ENCODE assay signal across 9 cellular contexts in genomic region chr11:120432056-120433018, GRCh38.
DNase-seq lines count a peak whose midpoint lies in the region; ATAC-seq, FAIRE-seq and TF ChIP-seq lines count a peak whose summit lies in the region.
"Had no signal": no experiment of that assay in that cellular context is flagged by ENCODE, and none has a peak within 500 bp of the region (broad histone marks: within the 10 kb centered on the region; RNA-seq: fewer than 3 reads in every experiment).

No MANE protein-coding gene starts in this region.

- peak; percentile 91 for FAIRE-seq in GM12891 (lab: Jason Lieb, UNC)

- peak overlapping the region; percentile 54 for H3K4me2 ChIP-seq in Loucy (ENCODE audit: low read depth, low read length, poor library complexity, severe bottlenecking)
- H3K4me2 ChIP-seq in neuronal stem cell (ENCODE audit: insufficient read depth, low read length, poor library complexity, severe bottlenecking), result no peak overlapping the region

- intact Hi-C loops in ascending aorta (cut with DNase I), result loop anchor here (2.0 to 5.0 kb wide), 2 partner anchors 96 to 1995 kb away; partner anchors contain the start of genes ARHGEF12 and KMT2A
- intact Hi-C loops in upper lobe of right lung (cut with DNase I), result no loop called here

- no peak overlapping the region for H2BK120ac ChIP-seq in neuronal stem cell (ENCODE audit: low read depth, low read length)

- H3K27ac ChIP-seq in ascending aorta (peak overlapping the region; percentile 78 to 89), upper lobe of right lung (peak overlapping the region; percentile 14), neuronal stem cell (replicated peaks; ENCODE audit: low read length) (no peak overlapping the region)

- no peak overlapping the region for H2BK12ac ChIP-seq in neuronal stem cell (ENCODE audit: low read length)

- no peak overlapping the region for H2BK5ac ChIP-seq in neuronal stem cell (ENCODE audit: low read length)

- WGBS in neuronal stem cell (ENCODE audit: extremely low coverage in 2 of 2, insufficient read length in 2 of 2, insufficient replicate concordance in 1 of 2), 2 donors, result no CpG with 5 or more reads among the region's 4 CpGs

- H3K23ac ChIP-seq in neuronal stem cell (ENCODE audit: low read depth, low read length, poor library complexity), result no peak overlapping the region

- no peaks in the 10 kb centered on the region for H4K20me1 ChIP-seq in Loucy (ENCODE audit: insufficient read depth, low read length, poor library complexity, severe bottlenecking)

- TF ChIP-seq CTCF in Loucy (conservative IDR thresholded peaks at IDR 0.05; ENCODE audit: low read length) (no peak), ascending aorta (IDR thresholded peaks at IDR 0.05) (no peak), upper lobe of right lung (IDR thresholded peaks at IDR 0.05) (no peak)

- H3K9me3 ChIP-seq in Loucy (ENCODE audit: insufficient read depth, low read depth, low read length), result no peaks in the 10 kb centered on the region
- H3K9me3 ChIP-seq in ascending aorta, result no peaks in the 10 kb centered on the region
- no peaks in the 10 kb centered on the region for H3K9me3 ChIP-seq in upper lobe of right lung
- H3K9me3 ChIP-seq in neuronal stem cell (replicated peaks in 1 of 2; ENCODE audit: control insufficient read depth in 2 of 2, insufficient read depth in 1 of 2, low read depth in 1 of 2, low read length in 2 of 2), result no peaks in the 10 kb centered on the region
- H3K9me3 ChIP-seq: right lobe of liver had no signal

- H3K4me3 ChIP-seq in Loucy (ENCODE audit: low read length, poor library complexity, severe bottlenecking) (peak overlapping the region; percentile 45), ascending aorta (peak overlapping the region in 1 of 2 donors; percentile 2), upper lobe of right lung (no peak overlapping the region), neuronal stem cell (ENCODE audit: low read length in 2 of 2) (no peak overlapping the region)
- H3K4me3 ChIP-seq: right lobe of liver had no signal

- H3K9me2 ChIP-seq in Loucy (replicated peaks; ENCODE audit: low read depth, low read length), result no peaks in the 10 kb centered on the region

- H3K9ac ChIP-seq in Loucy (ENCODE audit: low read depth, low read length, poor library complexity, severe bottlenecking) (no peak overlapping the region), neuronal stem cell (ENCODE audit: low read depth, low read length, poor library complexity) (no peak overlapping the region)

- H3K79me2 ChIP-seq in Loucy (ENCODE audit: insufficient read depth, low read length), result no peaks in the 10 kb centered on the region

- no peak overlapping the region for H3K4ac ChIP-seq in neuronal stem cell (ENCODE audit: low read length)

- no peak overlapping the region for H3K18ac ChIP-seq in neuronal stem cell (ENCODE audit: low read length)

- H2AFZ ChIP-seq in Loucy (ENCODE audit: low read length) (peak overlapping the region; percentile 13; the same call in 1 of the 2 replicates), neuronal stem cell (ENCODE audit: low read length) (no peak overlapping the region)

- H2BK15ac ChIP-seq in neuronal stem cell (ENCODE audit: low read length), result no peak overlapping the region

- no peak overlapping the region for H4K91ac ChIP-seq in neuronal stem cell (ENCODE audit: low read depth, low read length, poor library complexity)

- no peak overlapping the region for H2AK5ac ChIP-seq in neuronal stem cell (ENCODE audit: low read depth, low read length)

- H3F3A ChIP-seq in Loucy (ENCODE audit: low read depth), result no peaks in the 10 kb centered on the region

- no peaks in the 10 kb centered on the region for H3K79me1 ChIP-seq in neuronal stem cell (ENCODE audit: low read depth, low read length)

- H3K4me1 ChIP-seq in Loucy (ENCODE audit: insufficient read depth, low read length, poor library complexity, severe bottlenecking) (peaks cover 8% of the 10 kb centered on the region), ascending aorta (peaks cover 0 to 9% of the 10 kb centered on the region in 2 donors), upper lobe of right lung (peaks cover 11% of the 10 kb centered on the region), neuronal stem cell (ENCODE audit: control insufficient read depth in 2 of 2, insufficient read depth in 1 of 2, low read depth in 1 of 2, low read length in 2 of 2) (no peaks in the 10 kb centered on the region)
- H3K4me1 ChIP-seq: right lobe of liver had no signal

- no peak for TF ChIP-seq POLR2A in GM12891 (IDR thresholded peaks at IDR 0.05; ENCODE audit: low read depth, low read length)

- DNase-seq in GM12891 (ENCODE audit: insufficient read length, low spot score) (no peak), ascending aorta (ENCODE audit: low spot score in 2 of 2) (peak; percentile 12 to 85), kidney glomerular epithelial cell (lab: John Stamatoyannopoulos, UW) (peak; percentile 99), upper lobe of right lung (no peak), NCI-H146 (lab: John Stamatoyannopoulos, UW) (no peak), neuronal stem cell (ENCODE audit: low spot score) (no peak)
- DNase-seq: right lobe of liver had no signal

- no peak overlapping the region for H3K14ac ChIP-seq in neuronal stem cell (ENCODE audit: low read length)

- H3K36me3 ChIP-seq in Loucy (ENCODE audit: insufficient read depth, low read length) (no peaks in the 10 kb centered on the region), ascending aorta (peaks cover 3 to 11% of the 10 kb centered on the region in 2 donors), upper lobe of right lung (peaks cover 26% of the 10 kb centered on the region), neuronal stem cell (replicated peaks in 1 of 2; ENCODE audit: control insufficient read depth in 2 of 2, insufficient read depth in 2 of 2, low read length in 2 of 2) (peaks cover 3 to 87% of the 10 kb centered on the region in 2 donors)

- no peak overlapping the region for H4K8ac ChIP-seq in neuronal stem cell (ENCODE audit: low read depth, low read length)

- H3K27me3 ChIP-seq in Loucy (ENCODE audit: insufficient read depth, low read length, poor library complexity, severe bottlenecking), result peaks cover 8% of the 10 kb centered on the region
- no peaks in the 10 kb centered on the region for H3K27me3 ChIP-seq in ascending aorta
- no peaks in the 10 kb centered on the region for H3K27me3 ChIP-seq in upper lobe of right lung
- no peaks in the 10 kb centered on the region for H3K27me3 ChIP-seq in neuronal stem cell (ENCODE audit: control insufficient read depth in 3 of 3, insufficient read depth in 3 of 3, low read depth in 1 of 3, low read length in 3 of 3)
- H3K27me3 ChIP-seq: right lobe of liver had no signal

- ATAC-seq in upper lobe of right lung (peak; percentile 95), GM21717 (IDR thresholded peaks at IDR 0.05; ENCODE audit: unreplicated experiment) (no peak)

TF ChIP-seq in GM12891, 5 proteins besides CTCF, POLR2A, EP300 and RAD21:
- TF ChIP-seq POLR2AphosphoS5 (IDR thresholded peaks at IDR 0.05; ENCODE audit: low read depth, low read length) (no peak), TAF1 (IDR thresholded peaks at IDR 0.05; ENCODE audit: low read depth, low read length) (no peak), PAX5 (IDR thresholded peaks at IDR 0.05; ENCODE audit: insufficient read depth, low read length, severe bottlenecking) (no peak), SPI1 (IDR thresholded peaks at IDR 0.05; ENCODE audit: low read depth, low read length) (peak; percentile 53), POU2F2 (IDR thresholded peaks at IDR 0.05; ENCODE audit: low read depth, low read length) (no peak)

Comparison
In these comparisons a context has a peak if more than half of its experiments do, and no peak if none do; other contexts are left out.
1. DNase-seq: peak in ascending aorta (2 of 2) and kidney glomerular epithelial cell (single experiment); none in GM12891 (single experiment), upper lobe of right lung (single experiment), NCI-H146 (single experiment) and neuronal stem cell (single experiment).